ENCODE assay signal across 25 cellular contexts in the genomic region with DNA sequence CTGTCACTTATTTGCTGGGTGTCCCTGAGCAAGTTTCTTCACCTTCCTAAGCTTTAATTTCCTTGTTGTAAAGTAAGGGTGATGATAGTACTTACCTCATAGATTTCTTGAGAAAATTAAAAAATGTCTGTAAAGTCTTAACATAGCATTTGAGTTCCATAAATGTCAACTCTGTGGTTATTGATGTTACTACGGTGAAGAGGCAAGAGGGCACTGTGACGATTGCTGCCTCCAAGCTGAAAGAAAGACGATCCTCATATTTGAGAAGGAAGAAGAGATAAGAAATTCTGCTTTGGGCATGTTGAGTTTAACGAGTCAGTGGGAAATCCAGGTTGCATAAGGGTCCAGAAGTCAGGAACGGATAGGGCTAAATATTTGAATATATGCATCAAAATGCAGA.
DNase-seq lines count a peak whose midpoint lies in the region; ATAC-seq and TF ChIP-seq lines count a peak whose summit lies in the region.
"Had no signal": no experiment of that assay in that cellular context is flagged by ENCODE, and none has a peak within 500 bp of the region (broad histone marks: within the 10 kb centered on the region; RNA-seq: fewer than 3 reads in every experiment).

No MANE protein-coding gene starts in this region.

- H3K4me3 Mint-ChIP-seq in activated naive CD8-positive, alpha-beta T cell treated with anti-CD3 and anti-CD28 coated beads, Interleukin-2, amount 50 U/mL, for 24 hours = no peak overlapping the region
- H3K4me3 Mint-ChIP-seq in activated naive CD8-positive, alpha-beta T cell treated with anti-CD3 and anti-CD28 coated beads for 36 hours = no peak overlapping the region
- no peak overlapping the region for H3K4me3 Mint-ChIP-seq in type B pancreatic cell
- H3K4me3 Mint-ChIP-seq: CD14-positive monocyte; CD8-positive, alpha-beta memory T cell; GM23338; H9 had no signal

- no peaks in the 10 kb centered on the region for H3K9me3 Mint-ChIP-seq in activated naive CD8-positive, alpha-beta T cell treated with anti-CD3 and anti-CD28 coated beads, Interleukin-2, amount 50 U/mL, for 24 hours
- peaks cover 2% of the 10 kb centered on the region for H3K9me3 Mint-ChIP-seq in activated naive CD8-positive, alpha-beta T cell treated with anti-CD3 and anti-CD28 coated beads for 36 hours
- no peaks in the 10 kb centered on the region for H3K9me3 Mint-ChIP-seq in type B pancreatic cell
- H3K9me3 Mint-ChIP-seq: CD14-positive monocyte; CD8-positive, alpha-beta memory T cell; GM23338; H9 had no signal

- H3K4me1 Mint-ChIP-seq in activated naive CD8-positive, alpha-beta T cell treated with anti-CD3 and anti-CD28 coated beads, Interleukin-2, amount 50 U/mL, for 24 hours = peaks cover 15% of the 10 kb centered on the region
- H3K4me1 Mint-ChIP-seq in activated naive CD8-positive, alpha-beta T cell treated with anti-CD3 and anti-CD28 coated beads for 36 hours = peaks cover 14% of the 10 kb centered on the region
- H3K4me1 Mint-ChIP-seq in type B pancreatic cell (ENCODE audit: unreplicated experiment) = peaks cover 19% of the 10 kb centered on the region
- H3K4me1 Mint-ChIP-seq: CD8-positive, alpha-beta memory T cell had no signal

- H3K27ac ChIP-seq in RWPE2 (ENCODE audit: poor library complexity, severe bottlenecking) = peak overlapping the region; percentile 82
- peak overlapping the region; percentile 54 to 57 for H3K27ac ChIP-seq in left lung
- peak overlapping the region in 1 of 2 donors; percentile 83 for H3K27ac ChIP-seq in breast epithelium
- H3K27ac ChIP-seq: 22Rv1, SK-N-MC had no signal

- no peaks in the 10 kb centered on the region for H3K9me3 ChIP-seq in RWPE2 (ENCODE audit: severe bottlenecking)
- no peaks in the 10 kb centered on the region for H3K9me3 ChIP-seq in left lung
- no peaks in the 10 kb centered on the region for H3K9me3 ChIP-seq in breast epithelium
- H3K9me3 ChIP-seq: BE2C had no signal

- H3K4me3 ChIP-seq in RWPE2 (ENCODE audit: severe bottlenecking) (no peak overlapping the region), left lung (no peak overlapping the region), breast epithelium (no peak overlapping the region)
- H3K4me3 ChIP-seq: GM23338, SK-N-MC had no signal

- ATAC-seq in activated naive CD8-positive, alpha-beta T cell treated with anti-CD3 and anti-CD28 coated beads, Interleukin-2, amount 50 U/mL, for 24 hours = no peak
- ATAC-seq in RWPE2 (ENCODE audit: low read depth) (no peak), left lung (no peak), Right ventricle myocardium superior (ENCODE audit: poor library complexity) (no peak)
- ATAC-seq: GM23338, Panc1 had no signal

- peak overlapping the region; percentile 26 for H3K27ac Mint-ChIP-seq in activated naive CD8-positive, alpha-beta T cell treated with anti-CD3 and anti-CD28 coated beads, Interleukin-2, amount 50 U/mL, for 24 hours
- no peak overlapping the region for H3K27ac Mint-ChIP-seq in activated naive CD8-positive, alpha-beta T cell treated with anti-CD3 and anti-CD28 coated beads for 36 hours
- peak overlapping the region; percentile 19 for H3K27ac Mint-ChIP-seq in type B pancreatic cell
- H3K27ac Mint-ChIP-seq: GM23338, H9 had no signal

- H3K36me3 ChIP-seq in RWPE2 (ENCODE audit: low read depth) (no peaks in the 10 kb centered on the region), left lung (no peaks in the 10 kb centered on the region), breast epithelium (no peaks in the 10 kb centered on the region)
- H3K36me3 ChIP-seq: BE2C had no signal

- TF ChIP-seq CTCF in RWPE2 (IDR thresholded peaks at IDR 0.05; ENCODE audit: poor library complexity, severe bottlenecking) (no peak), left lung (IDR thresholded peaks at IDR 0.05) (no peak), type B pancreatic cell (conservative IDR thresholded peaks at IDR 0.05) (no peak), breast epithelium (IDR thresholded peaks at IDR 0.05) (no peak)

- no peak for TF ChIP-seq POLR2A in breast epithelium (IDR thresholded peaks at IDR 0.05)

- no peaks in the 10 kb centered on the region for H3K27me3 Mint-ChIP-seq in activated naive CD8-positive, alpha-beta T cell treated with anti-CD3 and anti-CD28 coated beads, Interleukin-2, amount 50 U/mL, for 24 hours
- no peaks in the 10 kb centered on the region for H3K27me3 Mint-ChIP-seq in activated naive CD8-positive, alpha-beta T cell treated with anti-CD3 and anti-CD28 coated beads for 36 hours
- H3K27me3 Mint-ChIP-seq in type B pancreatic cell = no peaks in the 10 kb centered on the region

- H3K36me3 Mint-ChIP-seq in activated naive CD8-positive, alpha-beta T cell treated with anti-CD3 and anti-CD28 coated beads, Interleukin-2, amount 50 U/mL, for 24 hours (ENCODE audit: low read depth) = no peaks in the 10 kb centered on the region
- H3K36me3 Mint-ChIP-seq in activated naive CD8-positive, alpha-beta T cell treated with anti-CD3 and anti-CD28 coated beads for 36 hours = peaks cover 2% of the 10 kb centered on the region
- no peaks in the 10 kb centered on the region for H3K36me3 Mint-ChIP-seq in type B pancreatic cell
- H3K36me3 Mint-ChIP-seq: CD14-positive monocyte; CD8-positive, alpha-beta memory T cell had no signal

- H3K27me3 ChIP-seq in RWPE2 (ENCODE audit: insufficient read depth, poor library complexity, severe bottlenecking) (no peaks in the 10 kb centered on the region), left lung (no peaks in the 10 kb centered on the region), breast epithelium (no peaks in the 10 kb centered on the region)
- H3K27me3 ChIP-seq: BE2C had no signal

- peaks cover 54% of the 10 kb centered on the region for H3K4me1 ChIP-seq in RWPE2 (ENCODE audit: insufficient read depth, poor library complexity, severe bottlenecking)
- peaks cover 0 to 18% of the 10 kb centered on the region in 2 donors for H3K4me1 ChIP-seq in left lung
- H3K4me1 ChIP-seq in breast epithelium = no peaks in the 10 kb centered on the region
- H3K4me1 ChIP-seq: BE2C had no signal

- DNase-seq in activated naive CD8-positive, alpha-beta T cell treated with anti-CD3 and anti-CD28 coated beads, Interleukin-2, amount 50 U/mL, for 24 hours = no peak
- no peak for DNase-seq in activated naive CD8-positive, alpha-beta T cell treated with anti-CD3 and anti-CD28 coated beads for 36 hours
- DNase-seq in RWPE2 (ENCODE audit: low spot score) (no peak), left lung (no peak), type B pancreatic cell (ENCODE audit: extremely low spot score, unreplicated experiment) (no peak), ureter (ENCODE audit: low spot score) (no peak), Right ventricle myocardium superior (no peak), breast epithelium (ENCODE audit: low spot score in 2 of 2) (no peak)
- DNase-seq: BE2C; CD8-positive, alpha-beta memory T cell; DMS79 treated with DMSO at 0.1 percent for 48 hours; GF-D8; H9; NCI-H1092; NCI-H1436; NCI-H187; NCI-H446; NCI-H524 treated with DMSO at 0.1 percent for 48 hours; NCI-H82; SIG-M5 had no signal

- intact Hi-C loops in left lung (cut with DNase I) = no loop called here
- intact Hi-C loops in Right ventricle myocardium superior (cut with DNase I) = no loop called here
- intact Hi-C loops in breast epithelium (cut with DNase I; ENCODE audit: low total_unique reads) = no loop called here
